1 cellular context compared by ENCODE assay signal in the genomic region with DNA sequence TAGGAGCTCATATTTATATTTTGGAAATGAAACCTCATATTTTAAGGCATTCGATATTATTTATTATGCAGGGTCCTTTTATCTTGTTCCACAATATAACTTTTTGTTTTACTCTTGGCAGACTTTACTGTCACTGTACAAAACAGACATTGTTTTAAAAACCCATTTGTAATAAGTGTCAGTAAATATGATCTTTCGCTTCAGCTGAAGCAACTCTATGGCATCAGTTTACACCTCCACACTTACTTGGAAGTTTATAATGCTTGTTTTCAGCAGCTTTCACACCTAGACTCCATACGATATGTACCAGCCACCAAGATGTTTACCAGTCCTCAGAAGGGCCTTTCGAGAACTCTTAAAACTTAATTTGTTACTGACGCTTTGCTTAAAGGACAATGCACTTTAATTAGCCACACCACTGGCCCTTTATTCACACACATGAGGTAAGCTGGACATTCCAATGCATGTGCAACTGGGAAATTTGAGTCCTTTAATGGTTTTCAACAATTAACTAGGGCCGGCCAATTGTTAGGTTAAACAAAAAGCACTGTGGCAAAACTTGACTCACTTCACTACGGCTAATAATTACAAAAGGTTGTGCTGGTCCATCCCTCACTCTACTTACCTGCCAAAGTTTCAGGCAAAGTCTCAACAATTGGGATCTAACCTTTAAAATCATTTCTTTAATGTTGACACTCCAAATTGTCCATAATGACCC.
TF ChIP-seq lines count a peak whose summit lies in the region.

No MANE protein-coding gene starts in this region.

TF ChIP-seq in GM23338, 12 proteins besides CTCF, POLR2A, EP300 and RAD21:
- no peak for TF ChIP-seq EZH2phosphoT487 (IDR thresholded peaks at IDR 0.05; ENCODE audit: unreplicated experiment)
- no peak for TF ChIP-seq POLR2AphosphoS5 (IDR thresholded peaks at IDR 0.05; ENCODE audit: low read depth)
- TF ChIP-seq, protein P1, sequence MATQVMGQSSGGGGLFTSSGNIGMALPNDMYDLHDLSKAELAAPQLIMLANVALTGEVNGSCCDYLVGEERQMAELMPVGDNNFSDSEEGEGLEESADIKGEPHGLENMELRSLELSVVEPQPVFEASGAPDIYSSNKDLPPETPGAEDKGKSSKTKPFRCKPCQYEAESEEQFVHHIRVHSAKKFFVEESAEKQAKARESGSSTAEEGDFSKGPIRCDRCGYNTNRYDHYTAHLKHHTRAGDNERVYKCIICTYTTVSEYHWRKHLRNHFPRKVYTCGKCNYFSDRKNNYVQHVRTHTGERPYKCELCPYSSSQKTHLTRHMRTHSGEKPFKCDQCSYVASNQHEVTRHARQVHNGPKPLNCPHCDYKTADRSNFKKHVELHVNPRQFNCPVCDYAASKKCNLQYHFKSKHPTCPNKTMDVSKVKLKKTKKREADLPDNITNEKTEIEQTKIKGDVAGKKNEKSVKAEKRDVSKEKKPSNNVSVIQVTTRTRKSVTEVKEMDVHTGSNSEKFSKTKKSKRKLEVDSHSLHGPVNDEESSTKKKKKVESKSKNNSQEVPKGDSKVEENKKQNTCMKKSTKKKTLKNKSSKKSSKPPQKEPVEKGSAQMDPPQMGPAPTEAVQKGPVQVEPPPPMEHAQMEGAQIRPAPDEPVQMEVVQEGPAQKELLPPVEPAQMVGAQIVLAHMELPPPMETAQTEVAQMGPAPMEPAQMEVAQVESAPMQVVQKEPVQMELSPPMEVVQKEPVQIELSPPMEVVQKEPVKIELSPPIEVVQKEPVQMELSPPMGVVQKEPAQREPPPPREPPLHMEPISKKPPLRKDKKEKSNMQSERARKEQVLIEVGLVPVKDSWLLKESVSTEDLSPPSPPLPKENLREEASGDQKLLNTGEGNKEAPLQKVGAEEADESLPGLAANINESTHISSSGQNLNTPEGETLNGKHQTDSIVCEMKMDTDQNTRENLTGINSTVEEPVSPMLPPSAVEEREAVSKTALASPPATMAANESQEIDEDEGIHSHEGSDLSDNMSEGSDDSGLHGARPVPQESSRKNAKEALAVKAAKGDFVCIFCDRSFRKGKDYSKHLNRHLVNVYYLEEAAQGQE (IDR thresholded peaks at IDR 0.05; ENCODE audit: unreplicated experiment) = no peak
- no peak for TF ChIP-seq CREB1 (CRISPR knock-in tag; IDR thresholded peaks at IDR 0.05; ENCODE audit: low read depth)
- TF ChIP-seq EZH2 (IDR thresholded peaks at IDR 0.05; ENCODE audit: low read depth, unreplicated experiment) = no peak
- TF ChIP-seq, protein P2, sequence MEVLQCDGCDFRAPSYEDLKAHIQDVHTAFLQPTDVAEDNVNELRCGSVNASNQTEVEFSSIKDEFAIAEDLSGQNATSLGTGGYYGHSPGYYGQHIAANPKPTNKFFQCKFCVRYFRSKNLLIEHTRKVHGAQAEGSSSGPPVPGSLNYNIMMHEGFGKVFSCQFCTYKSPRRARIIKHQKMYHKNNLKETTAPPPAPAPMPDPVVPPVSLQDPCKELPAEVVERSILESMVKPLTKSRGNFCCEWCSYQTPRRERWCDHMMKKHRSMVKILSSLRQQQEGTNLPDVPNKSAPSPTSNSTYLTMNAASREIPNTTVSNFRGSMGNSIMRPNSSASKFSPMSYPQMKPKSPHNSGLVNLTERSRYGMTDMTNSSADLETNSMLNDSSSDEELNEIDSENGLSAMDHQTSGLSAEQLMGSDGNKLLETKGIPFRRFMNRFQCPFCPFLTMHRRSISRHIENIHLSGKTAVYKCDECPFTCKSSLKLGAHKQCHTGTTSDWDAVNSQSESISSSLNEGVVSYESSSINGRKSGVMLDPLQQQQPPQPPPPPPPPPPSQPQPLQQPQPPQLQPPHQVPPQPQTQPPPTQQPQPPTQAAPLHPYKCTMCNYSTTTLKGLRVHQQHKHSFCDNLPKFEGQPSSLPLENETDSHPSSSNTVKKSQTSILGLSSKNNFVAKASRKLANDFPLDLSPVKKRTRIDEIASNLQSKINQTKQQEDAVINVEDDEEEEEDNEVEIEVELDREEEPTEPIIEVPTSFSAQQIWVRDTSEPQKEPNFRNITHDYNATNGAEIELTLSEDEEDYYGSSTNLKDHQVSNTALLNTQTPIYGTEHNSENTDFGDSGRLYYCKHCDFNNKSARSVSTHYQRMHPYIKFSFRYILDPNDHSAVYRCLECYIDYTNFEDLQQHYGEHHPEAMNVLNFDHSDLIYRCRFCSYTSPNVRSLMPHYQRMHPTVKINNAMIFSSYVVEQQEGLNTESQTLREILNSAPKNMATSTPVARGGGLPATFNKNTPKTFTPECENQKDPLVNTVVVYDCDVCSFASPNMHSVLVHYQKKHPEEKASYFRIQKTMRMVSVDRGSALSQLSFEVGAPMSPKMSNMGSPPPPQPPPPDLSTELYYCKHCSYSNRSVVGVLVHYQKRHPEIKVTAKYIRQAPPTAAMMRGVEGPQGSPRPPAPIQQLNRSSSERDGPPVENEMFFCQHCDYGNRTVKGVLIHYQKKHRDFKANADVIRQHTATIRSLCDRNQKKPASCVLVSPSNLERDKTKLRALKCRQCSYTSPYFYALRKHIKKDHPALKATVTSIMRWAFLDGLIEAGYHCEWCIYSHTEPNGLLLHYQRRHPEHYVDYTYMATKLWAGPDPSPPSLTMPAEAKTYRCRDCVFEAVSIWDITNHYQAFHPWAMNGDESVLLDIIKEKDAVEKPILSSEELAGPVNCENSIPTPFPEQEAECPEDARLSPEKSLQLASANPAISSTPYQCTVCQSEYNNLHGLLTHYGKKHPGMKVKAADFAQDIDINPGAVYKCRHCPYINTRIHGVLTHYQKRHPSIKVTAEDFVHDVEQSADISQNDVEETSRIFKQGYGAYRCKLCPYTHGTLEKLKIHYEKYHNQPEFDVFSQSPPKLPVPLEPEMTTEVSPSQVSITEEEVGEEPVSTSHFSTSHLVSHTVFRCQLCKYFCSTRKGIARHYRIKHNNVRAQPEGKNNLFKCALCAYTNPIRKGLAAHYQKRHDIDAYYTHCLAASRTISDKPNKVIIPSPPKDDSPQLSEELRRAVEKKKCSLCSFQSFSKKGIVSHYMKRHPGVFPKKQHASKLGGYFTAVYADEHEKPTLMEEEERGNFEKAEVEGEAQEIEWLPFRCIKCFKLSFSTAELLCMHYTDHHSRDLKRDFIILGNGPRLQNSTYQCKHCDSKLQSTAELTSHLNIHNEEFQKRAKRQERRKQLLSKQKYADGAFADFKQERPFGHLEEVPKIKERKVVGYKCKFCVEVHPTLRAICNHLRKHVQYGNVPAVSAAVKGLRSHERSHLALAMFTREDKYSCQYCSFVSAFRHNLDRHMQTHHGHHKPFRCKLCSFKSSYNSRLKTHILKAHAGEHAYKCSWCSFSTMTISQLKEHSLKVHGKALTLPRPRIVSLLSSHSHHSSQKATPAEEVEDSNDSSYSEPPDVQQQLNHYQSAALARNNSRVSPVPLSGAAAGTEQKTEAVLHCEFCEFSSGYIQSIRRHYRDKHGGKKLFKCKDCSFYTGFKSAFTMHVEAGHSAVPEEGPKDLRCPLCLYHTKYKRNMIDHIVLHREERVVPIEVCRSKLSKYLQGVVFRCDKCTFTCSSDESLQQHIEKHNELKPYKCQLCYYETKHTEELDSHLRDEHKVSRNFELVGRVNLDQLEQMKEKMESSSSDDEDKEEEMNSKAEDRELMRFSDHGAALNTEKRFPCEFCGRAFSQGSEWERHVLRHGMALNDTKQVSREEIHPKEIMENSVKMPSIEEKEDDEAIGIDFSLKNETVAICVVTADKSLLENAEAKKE (CRISPR knock-in tag; IDR thresholded peaks at IDR 0.05) = no peak
- TF ChIP-seq, protein P3, sequence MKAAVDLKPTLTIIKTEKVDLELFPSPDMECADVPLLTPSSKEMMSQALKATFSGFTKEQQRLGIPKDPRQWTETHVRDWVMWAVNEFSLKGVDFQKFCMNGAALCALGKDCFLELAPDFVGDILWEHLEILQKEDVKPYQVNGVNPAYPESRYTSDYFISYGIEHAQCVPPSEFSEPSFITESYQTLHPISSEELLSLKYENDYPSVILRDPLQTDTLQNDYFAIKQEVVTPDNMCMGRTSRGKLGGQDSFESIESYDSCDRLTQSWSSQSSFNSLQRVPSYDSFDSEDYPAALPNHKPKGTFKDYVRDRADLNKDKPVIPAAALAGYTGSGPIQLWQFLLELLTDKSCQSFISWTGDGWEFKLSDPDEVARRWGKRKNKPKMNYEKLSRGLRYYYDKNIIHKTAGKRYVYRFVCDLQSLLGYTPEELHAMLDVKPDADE (IDR thresholded peaks at IDR 0.05) = no peak
- TF ChIP-seq STAT1 (IDR thresholded peaks at IDR 0.05; ENCODE audit: unreplicated experiment) = no peak
- TF ChIP-seq ZNF114 (CRISPR knock-in tag; IDR thresholded peaks at IDR 0.05) = no peak
- TF ChIP-seq ZNF331 (CRISPR knock-in tag; IDR thresholded peaks at IDR 0.05; ENCODE audit: low read depth) = no peak
- TF ChIP-seq NANOG (IDR thresholded peaks at IDR 0.05; ENCODE audit: borderline replicate concordance) = no peak
- TF ChIP-seq JUNB (IDR thresholded peaks at IDR 0.05; ENCODE audit: unreplicated experiment) = no peak
